8 cellular contexts compared by ENCODE assay signal in the genomic region with DNA sequence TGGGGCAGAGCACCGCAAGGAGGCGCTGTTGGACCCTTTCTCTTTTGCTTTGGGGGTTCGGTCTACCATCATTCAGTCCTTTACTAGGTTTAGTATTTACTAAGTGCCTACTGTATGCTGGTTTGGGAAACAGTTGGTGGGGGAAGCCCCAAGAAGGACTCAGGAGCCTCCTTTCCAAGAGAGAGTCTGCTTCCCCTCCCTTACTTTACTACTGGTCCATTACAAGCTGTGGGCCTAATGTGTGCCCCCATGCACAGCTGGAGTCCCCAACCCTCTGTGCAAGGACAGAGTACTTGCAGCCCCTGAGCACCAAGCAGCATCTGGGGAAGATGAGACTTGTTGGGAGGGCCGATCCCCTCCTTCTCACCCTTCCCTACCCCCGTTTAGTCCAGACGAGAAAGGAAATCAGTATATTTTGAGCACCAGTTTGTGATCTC. TPM values are rescaled to one million over a fixed set of nuclear protein-coding genes. Genes with fewer than 3 reads are reported as not detected.
DNase-seq lines count a peak whose midpoint lies in the region; ATAC-seq and TF ChIP-seq lines count a peak whose summit lies in the region.

No MANE protein-coding gene starts in this region.

- H3K36me3 ChIP-seq in right atrium auricular region: no peaks in the 10 kb centered on the region

- TF ChIP-seq CTCF in right atrium auricular region (IDR thresholded peaks at IDR 0.05): peak; percentile 8 to 71

- peaks cover 0 to 26% of the 10 kb centered on the region in 2 donors for H3K4me1 ChIP-seq in right atrium auricular region

- no peaks in the 10 kb centered on the region for H3K27me3 ChIP-seq in right atrium auricular region

- H3K4me3 ChIP-seq in right atrium auricular region: peak overlapping the region; percentile 53 to 89
- H3K4me3 ChIP-seq in skeletal muscle cell (ENCODE audit: low read depth, low read length): peak overlapping the region; percentile 81

- peak overlapping the region; percentile 80 to 83 for H3K27ac ChIP-seq in right atrium auricular region

- ATAC-seq in HG02943 (IDR thresholded peaks at IDR 0.05; ENCODE audit: low read depth, unreplicated experiment): peak; percentile 3

- peak; percentile 51 for DNase-seq in SIG-M5 treated with dmso at 0.1 percent for 504 hours (lab: John Stamatoyannopoulos, UW; ENCODE audit: unreplicated experiment)
- DNase-seq in SIG-M5 (lab: John Stamatoyannopoulos, UW): no peak
- peak; percentile 47 for DNase-seq in NCI-H82 treated with DMSO at 0.1 percent for 48 hours (lab: John Stamatoyannopoulos, UW; ENCODE audit: unreplicated experiment)
- DNase-seq in activated gamma-delta T cell treated with anti-CD3 and anti-CD28 coated beads, Interleukin-2, amount 50 U/mL, for 16 hours (ENCODE audit: low read depth): peak; percentile 85
- peak; percentile 82 for DNase-seq in right atrium auricular region (ENCODE audit: low spot score)
- DNase-seq in skeletal muscle cell (ENCODE audit: low read depth): peak; percentile 26
- DNase-seq in DMS153 treated with DMSO at 0.1 percent for 48 hours (lab: John Stamatoyannopoulos, UW; ENCODE audit: unreplicated experiment): no peak

- no peaks in the 10 kb centered on the region for H3K9me3 ChIP-seq in right atrium auricular region

RNA-seq across cellular contexts. Expression of gene UBE2L6, which starts 0.9 kb away (rescaled TPM):
- 10 to 100 TPM in 1 of 2 donors, 1 to 10 TPM in 1; 8.1 to 22.5 TPM for total RNA-seq in right atrium auricular region

RNA-seq across cellular contexts. Expression of gene SERPING1, which starts 29.1 kb away (rescaled TPM):
- 100 to 1,000 TPM; 210 to 851 TPM for total RNA-seq in right atrium auricular region

RNA-seq across cellular contexts. Expression of gene SMTNL1, which starts 31.0 kb away (rescaled TPM):
- not detected for total RNA-seq in right atrium auricular region

RNA-seq across cellular contexts. Expression of gene TIMM10, which starts 37.8 kb away (rescaled TPM):
- total RNA-seq in right atrium auricular region: 10 to 100 TPM; 27.3 to 63.4 TPM

RNA-seq across cellular contexts. Expression of gene SLC43A1, which starts 52.8 kb away (rescaled TPM):
- total RNA-seq in right atrium auricular region: 10 to 100 TPM in 1 of 2 donors, 1 to 10 TPM in 1; 5.0 to 10.4 TPM

Comparison
In these comparisons a context has a peak if more than half of its experiments do, and no peak if none do; other contexts are left out.
1. DNase-seq: peak in SIG-M5 treated with dmso at 0.1 percent for 504 hours (single experiment), NCI-H82 treated with DMSO at 0.1 percent for 48 hours (single experiment), activated gamma-delta T cell treated with anti-CD3 and anti-CD28 coated beads, Interleukin-2, amount 50 U/mL, for 16 hours (single experiment), right atrium auricular region (single experiment) and skeletal muscle cell (single experiment); none in SIG-M5 (single experiment) and DMS153 treated with DMSO at 0.1 percent for 48 hours (single experiment).